1 cellular context compared by ENCODE assay signal in the genomic region with DNA sequence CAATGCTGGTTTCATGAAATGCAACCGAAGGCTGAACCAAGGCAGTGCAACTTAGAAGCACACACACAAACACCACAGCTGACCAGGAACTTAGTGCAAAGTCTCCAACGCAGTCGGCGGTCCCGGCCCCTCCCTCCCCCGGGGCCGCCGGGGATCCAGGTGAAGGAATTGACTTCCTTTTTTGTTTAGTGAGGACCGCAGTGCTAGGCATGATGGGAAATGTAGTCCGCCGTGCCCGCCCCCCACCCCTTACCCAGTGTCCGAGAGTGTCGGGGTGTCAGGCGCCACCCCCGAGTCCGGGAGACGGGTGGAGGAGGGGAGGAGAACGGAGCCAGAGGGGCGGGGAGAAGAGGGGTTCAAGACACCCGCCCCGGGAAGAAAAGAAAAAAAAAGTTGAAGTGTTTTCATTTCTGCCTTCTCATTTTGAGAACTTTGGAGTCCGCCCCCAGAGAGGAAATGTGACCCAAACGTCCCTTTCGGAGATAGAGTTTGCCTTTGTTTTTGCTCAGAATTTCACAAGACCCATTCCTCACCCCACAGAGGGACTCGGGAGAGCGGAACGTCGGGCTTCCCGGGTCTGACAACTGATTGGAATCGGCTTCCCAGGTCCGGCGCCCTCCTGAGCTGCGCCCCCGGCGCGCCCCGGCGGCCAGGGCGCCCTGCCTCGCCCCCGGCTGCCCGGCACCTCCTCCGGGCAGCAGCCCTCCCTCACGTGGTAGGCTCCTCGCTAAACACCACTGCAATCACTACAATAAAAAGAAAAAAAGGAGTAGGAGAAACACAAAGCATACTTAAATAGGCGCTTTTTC.
A peak's percentile ranks its signal among the peaks of the same experiment; 100 is the strongest.
TF ChIP-seq lines count a peak whose summit lies in the region.

No MANE protein-coding gene starts in this region.

TF ChIP-seq in IMR-90, 13 proteins besides CTCF, POLR2A, EP300 and RAD21 (continued from another document):
- TF ChIP-seq, protein P1, sequence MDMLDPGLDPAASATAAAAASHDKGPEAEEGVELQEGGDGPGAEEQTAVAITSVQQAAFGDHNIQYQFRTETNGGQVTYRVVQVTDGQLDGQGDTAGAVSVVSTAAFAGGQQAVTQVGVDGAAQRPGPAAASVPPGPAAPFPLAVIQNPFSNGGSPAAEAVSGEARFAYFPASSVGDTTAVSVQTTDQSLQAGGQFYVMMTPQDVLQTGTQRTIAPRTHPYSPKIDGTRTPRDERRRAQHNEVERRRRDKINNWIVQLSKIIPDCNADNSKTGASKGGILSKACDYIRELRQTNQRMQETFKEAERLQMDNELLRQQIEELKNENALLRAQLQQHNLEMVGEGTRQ (IDR thresholded peaks at IDR 0.05; ENCODE audit: low read depth, low read length) = peak; percentile 40
- no peak for TF ChIP-seq RCOR1 (IDR thresholded peaks at IDR 0.05; ENCODE audit: insufficient replicate concordance, low read length)
- TF ChIP-seq CEBPB (IDR thresholded peaks at IDR 0.05; ENCODE audit: low read depth, low read length) = peak; percentile 39
- TF ChIP-seq MAZ (IDR thresholded peaks at IDR 0.05; ENCODE audit: borderline replicate concordance, low read depth, low read length) = peak; percentile 63; the same call in 1 of the 2 replicates
- TF ChIP-seq FOS (IDR thresholded peaks at IDR 0.05; ENCODE audit: low read depth, low read length) = no peak
TF ChIP-seq in IMR-90: peak in this region for 3.
